In the genomic region with DNA sequence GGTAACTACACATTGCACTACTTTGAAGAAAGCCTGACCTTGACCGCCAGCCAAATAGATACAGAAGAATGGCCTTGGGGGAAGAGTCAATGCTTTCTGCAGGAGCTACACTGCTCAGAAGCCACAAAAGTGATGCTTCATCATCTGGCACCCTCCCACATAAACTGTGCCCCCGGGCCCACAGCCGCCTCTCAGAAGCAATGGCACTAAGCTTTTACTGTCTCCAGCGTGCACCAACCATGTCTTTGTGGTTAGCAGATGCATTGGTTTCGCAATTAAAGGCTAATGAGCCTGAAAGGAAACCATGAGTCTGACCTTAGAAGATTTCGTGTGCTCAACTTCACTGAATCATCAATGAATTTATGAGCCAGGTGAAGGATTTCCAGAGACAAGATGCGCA, we compare ENCODE assay signal across 1 cellular context.
TF ChIP-seq lines count a peak whose summit lies in the region.

No MANE protein-coding gene starts in this region.

TF ChIP-seq in GM12878, 131 proteins besides CTCF, POLR2A, EP300 and RAD21 (continued from another document):
- TF ChIP-seq, protein P1, sequence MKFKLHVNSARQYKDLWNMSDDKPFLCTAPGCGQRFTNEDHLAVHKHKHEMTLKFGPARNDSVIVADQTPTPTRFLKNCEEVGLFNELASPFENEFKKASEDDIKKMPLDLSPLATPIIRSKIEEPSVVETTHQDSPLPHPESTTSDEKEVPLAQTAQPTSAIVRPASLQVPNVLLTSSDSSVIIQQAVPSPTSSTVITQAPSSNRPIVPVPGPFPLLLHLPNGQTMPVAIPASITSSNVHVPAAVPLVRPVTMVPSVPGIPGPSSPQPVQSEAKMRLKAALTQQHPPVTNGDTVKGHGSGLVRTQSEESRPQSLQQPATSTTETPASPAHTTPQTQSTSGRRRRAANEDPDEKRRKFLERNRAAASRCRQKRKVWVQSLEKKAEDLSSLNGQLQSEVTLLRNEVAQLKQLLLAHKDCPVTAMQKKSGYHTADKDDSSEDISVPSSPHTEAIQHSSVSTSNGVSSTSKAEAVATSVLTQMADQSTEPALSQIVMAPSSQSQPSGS (IDR thresholded peaks at IDR 0.05; ENCODE audit: low read length) = peak; percentile 23; the same call in 1 of the 2 replicates
- peak; percentile 87 for TF ChIP-seq RUNX3 (IDR thresholded peaks at IDR 0.05; ENCODE audit: low read length)
- TF ChIP-seq TCF3 (IDR thresholded peaks at IDR 0.05; ENCODE audit: borderline replicate concordance, insufficient read depth, low read depth, low read length) = 0 out of 2 replicates have a peak, but pooled peaks have one; percentile 37
- TF ChIP-seq, protein P2, sequence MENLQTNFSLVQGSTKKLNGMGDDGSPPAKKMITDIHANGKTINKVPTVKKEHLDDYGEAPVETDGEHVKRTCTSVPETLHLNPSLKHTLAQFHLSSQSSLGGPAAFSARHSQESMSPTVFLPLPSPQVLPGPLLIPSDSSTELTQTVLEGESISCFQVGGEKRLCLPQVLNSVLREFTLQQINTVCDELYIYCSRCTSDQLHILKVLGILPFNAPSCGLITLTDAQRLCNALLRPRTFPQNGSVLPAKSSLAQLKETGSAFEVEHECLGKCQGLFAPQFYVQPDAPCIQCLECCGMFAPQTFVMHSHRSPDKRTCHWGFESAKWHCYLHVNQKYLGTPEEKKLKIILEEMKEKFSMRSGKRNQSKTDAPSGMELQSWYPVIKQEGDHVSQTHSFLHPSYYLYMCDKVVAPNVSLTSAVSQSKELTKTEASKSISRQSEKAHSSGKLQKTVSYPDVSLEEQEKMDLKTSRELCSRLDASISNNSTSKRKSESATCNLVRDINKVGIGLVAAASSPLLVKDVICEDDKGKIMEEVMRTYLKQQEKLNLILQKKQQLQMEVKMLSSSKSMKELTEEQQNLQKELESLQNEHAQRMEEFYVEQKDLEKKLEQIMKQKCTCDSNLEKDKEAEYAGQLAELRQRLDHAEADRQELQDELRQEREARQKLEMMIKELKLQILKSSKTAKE (IDR thresholded peaks at IDR 0.05; ENCODE audit: low read depth, poor library complexity, severe bottlenecking) = peak; percentile 66
- TF ChIP-seq BCL11A (IDR thresholded peaks at IDR 0.05; ENCODE audit: low read depth, low read length) = peak; percentile 96
- TF ChIP-seq, protein P3, sequence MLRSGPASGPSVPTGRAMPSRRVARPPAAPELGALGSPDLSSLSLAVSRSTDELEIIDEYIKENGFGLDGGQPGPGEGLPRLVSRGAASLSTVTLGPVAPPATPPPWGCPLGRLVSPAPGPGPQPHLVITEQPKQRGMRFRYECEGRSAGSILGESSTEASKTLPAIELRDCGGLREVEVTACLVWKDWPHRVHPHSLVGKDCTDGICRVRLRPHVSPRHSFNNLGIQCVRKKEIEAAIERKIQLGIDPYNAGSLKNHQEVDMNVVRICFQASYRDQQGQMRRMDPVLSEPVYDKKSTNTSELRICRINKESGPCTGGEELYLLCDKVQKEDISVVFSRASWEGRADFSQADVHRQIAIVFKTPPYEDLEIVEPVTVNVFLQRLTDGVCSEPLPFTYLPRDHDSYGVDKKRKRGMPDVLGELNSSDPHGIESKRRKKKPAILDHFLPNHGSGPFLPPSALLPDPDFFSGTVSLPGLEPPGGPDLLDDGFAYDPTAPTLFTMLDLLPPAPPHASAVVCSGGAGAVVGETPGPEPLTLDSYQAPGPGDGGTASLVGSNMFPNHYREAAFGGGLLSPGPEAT (IDR thresholded peaks at IDR 0.05; ENCODE audit: low read depth) = peak; percentile 39; the same call in 1 of the 2 replicates
- TF ChIP-seq, protein P4, sequence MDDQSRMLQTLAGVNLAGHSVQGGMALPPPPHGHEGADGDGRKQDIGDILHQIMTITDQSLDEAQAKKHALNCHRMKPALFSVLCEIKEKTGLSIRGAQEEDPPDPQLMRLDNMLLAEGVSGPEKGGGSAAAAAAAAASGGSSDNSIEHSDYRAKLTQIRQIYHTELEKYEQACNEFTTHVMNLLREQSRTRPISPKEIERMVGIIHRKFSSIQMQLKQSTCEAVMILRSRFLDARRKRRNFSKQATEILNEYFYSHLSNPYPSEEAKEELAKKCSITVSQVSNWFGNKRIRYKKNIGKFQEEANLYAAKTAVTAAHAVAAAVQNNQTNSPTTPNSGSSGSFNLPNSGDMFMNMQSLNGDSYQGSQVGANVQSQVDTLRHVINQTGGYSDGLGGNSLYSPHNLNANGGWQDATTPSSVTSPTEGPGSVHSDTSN (IDR thresholded peaks at IDR 0.05; ENCODE audit: insufficient replicate concordance, low read depth, low read length) = no peak
- peak; percentile 98 for TF ChIP-seq MTA2 (IDR thresholded peaks at IDR 0.05; ENCODE audit: low read depth)
- TF ChIP-seq, protein P5, sequence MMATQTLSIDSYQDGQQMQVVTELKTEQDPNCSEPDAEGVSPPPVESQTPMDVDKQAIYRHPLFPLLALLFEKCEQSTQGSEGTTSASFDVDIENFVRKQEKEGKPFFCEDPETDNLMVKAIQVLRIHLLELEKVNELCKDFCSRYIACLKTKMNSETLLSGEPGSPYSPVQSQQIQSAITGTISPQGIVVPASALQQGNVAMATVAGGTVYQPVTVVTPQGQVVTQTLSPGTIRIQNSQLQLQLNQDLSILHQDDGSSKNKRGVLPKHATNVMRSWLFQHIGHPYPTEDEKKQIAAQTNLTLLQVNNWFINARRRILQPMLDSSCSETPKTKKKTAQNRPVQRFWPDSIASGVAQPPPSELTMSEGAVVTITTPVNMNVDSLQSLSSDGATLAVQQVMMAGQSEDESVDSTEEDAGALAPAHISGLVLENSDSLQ (IDR thresholded peaks at IDR 0.05) = 0 out of 2 replicates have a peak, but pooled peaks have one; percentile 20
- TF ChIP-seq BACH1 (IDR thresholded peaks at IDR 0.05; ENCODE audit: borderline replicate concordance) = peak; percentile 55; the same call in 1 of the 2 replicates
- TF ChIP-seq PAX5 (IDR thresholded peaks at IDR 0.05; ENCODE audit: borderline replicate concordance, low read depth, low read length) = peak; percentile 91
- no peak for TF ChIP-seq TBL1XR1 (IDR thresholded peaks at IDR 0.05; ENCODE audit: low read depth, low read length)
TF ChIP-seq in GM12878: peak in this region for 24.
